15 cellular contexts compared by ENCODE assay signal in genomic region chr6:99093781-99094180, GRCh38.
A peak's percentile ranks its signal among the peaks of the same experiment; 100 is the strongest.
DNase-seq lines count a peak whose midpoint lies in the region; ATAC-seq and TF ChIP-seq lines count a peak whose summit lies in the region.
"Had no signal": no experiment of that assay in that cellular context is flagged by ENCODE, and none has a peak within 500 bp of the region (broad histone marks: within the 10 kb centered on the region; RNA-seq: fewer than 3 reads in every experiment).

No MANE protein-coding gene starts in this region.

- peaks cover 9% of the 10 kb centered on the region; the same call in 2 of the 3 replicates for H3K4me1 Mint-ChIP-seq in GM23338
- H3K4me1 Mint-ChIP-seq: activated naive CD4-positive, alpha-beta T cell treated with anti-CD3 and anti-CD28 coated beads, Interleukin-2, amount 50 U/mL, for 24 hours had no signal

- no peak for TF ChIP-seq CTCF in GM23338 (conservative IDR thresholded peaks at IDR 0.05; ENCODE audit: low read depth in 2 of 2)

- H3K27ac Mint-ChIP-seq in GM23338: no peak overlapping the region
- H3K27ac Mint-ChIP-seq: activated naive CD4-positive, alpha-beta T cell treated with anti-CD3 and anti-CD28 coated beads, Interleukin-2, amount 50 U/mL, for 24 hours; activated T-cell treated with anti-CD3 and anti-CD28 coated beads, Interleukin-2, amount 50 U/mL, for 72 hours had no signal

- H3K4me3 ChIP-seq in GM23338: no peak overlapping the region

- no peaks in the 10 kb centered on the region for H4K20me1 ChIP-seq in GM23338 (replicated peaks; ENCODE audit: insufficient read depth)

- no peak overlapping the region for H3K4me3 Mint-ChIP-seq in GM23338
- H3K4me3 Mint-ChIP-seq: activated naive CD4-positive, alpha-beta T cell treated with anti-CD3 and anti-CD28 coated beads, Interleukin-2, amount 50 U/mL, for 24 hours; activated T-cell treated with anti-CD3 and anti-CD28 coated beads, Interleukin-2, amount 50 U/mL, for 72 hours had no signal

- no peaks in the 10 kb centered on the region for H3K36me3 ChIP-seq in GM23338 (ENCODE audit: insufficient read depth)

- no peaks in the 10 kb centered on the region for H3K9me2 ChIP-seq in GM23338 (ENCODE audit: insufficient read depth)

- H3K27me3 Mint-ChIP-seq in GM23338 (ENCODE audit: insufficient read depth, low read depth, poor library complexity): peaks cover 4% of the 10 kb centered on the region

- peak overlapping the region; percentile 47; the same call in 1 of the 2 replicates for H2AFZ ChIP-seq in GM23338

- H3K9me3 Mint-ChIP-seq in GM23338: no peaks in the 10 kb centered on the region
- H3K9me3 Mint-ChIP-seq: activated naive CD4-positive, alpha-beta T cell treated with anti-CD3 and anti-CD28 coated beads, Interleukin-2, amount 50 U/mL, for 24 hours; activated T-cell treated with anti-CD3 and anti-CD28 coated beads, Interleukin-2, amount 50 U/mL, for 72 hours had no signal

- H3F3A ChIP-seq in GM23338 (replicated peaks; ENCODE audit: low read depth): no peaks in the 10 kb centered on the region

- no peak for DNase-seq in GM23338 (ENCODE audit: low spot score)
- peak; percentile 19 for DNase-seq in NCI-H1092 (lab: John Stamatoyannopoulos, UW)
- DNase-seq in NCI-H345 treated with DMSO at 0.1 percent for 48 hours (lab: John Stamatoyannopoulos, UW; ENCODE audit: unreplicated experiment): peak; percentile 86
- peak; percentile 78 for DNase-seq in left kidney (ENCODE audit: low read depth, low spot score)
- no peak for DNase-seq in activated gamma-delta T cell treated with Interleukin-2 at 50 U/mL for 16 hours
- DNase-seq in SIG-M5 treated with dmso at 0.1 percent for 504 hours (lab: John Stamatoyannopoulos, UW; ENCODE audit: unreplicated experiment): no peak
- DNase-seq: activated T-cell treated with anti-CD3 and anti-CD28 coated beads, Interleukin-2, amount 50 U/mL, for 72 hours; aorta; kidney; stimulated activated CD4-positive, alpha-beta T cell treated with anti-CD3 and anti-CD28 coated beads, Interleukin-15, amount 100 ng/mL, for 24 hours had no signal

- ATAC-seq in GM23338: no peak
- no peak for ATAC-seq in GM18873 (IDR thresholded peaks at IDR 0.05; ENCODE audit: low FRiP score, unreplicated experiment)
- ATAC-seq in HG03280 (IDR thresholded peaks at IDR 0.05; ENCODE audit: unreplicated experiment): no peak
- ATAC-seq: activated CD4-positive, CD25-positive, alpha-beta regulatory T cell treated with anti-CD3 and anti-CD28 coated beads, Interleukin-2, amount 50 U/mL, for 24 hours; activated T-cell treated with anti-CD3 and anti-CD28 coated beads, Interleukin-2, amount 50 U/mL, for 72 hours; sciatic nerve had no signal

- no peaks in the 10 kb centered on the region for H3K36me3 Mint-ChIP-seq in GM23338 (ENCODE audit: low read depth)
- H3K36me3 Mint-ChIP-seq: activated naive CD4-positive, alpha-beta T cell treated with anti-CD3 and anti-CD28 coated beads, Interleukin-2, amount 50 U/mL, for 24 hours had no signal

- H3K4me1 ChIP-seq in GM23338 (ENCODE audit: insufficient read depth): no peaks in the 10 kb centered on the region

- no peaks in the 10 kb centered on the region for H3K79me2 ChIP-seq in GM23338 (replicated peaks; ENCODE audit: insufficient read depth)

- no peak overlapping the region for H3K4me2 ChIP-seq in GM23338

- no peaks in the 10 kb centered on the region for H3K27me3 ChIP-seq in GM23338 (ENCODE audit: insufficient read depth)

- no peak overlapping the region for H3K27ac ChIP-seq in GM23338 (ENCODE audit: low read depth)

TF ChIP-seq in GM23338, 12 proteins besides CTCF, POLR2A, EP300 and RAD21:
- TF ChIP-seq, protein P1, sequence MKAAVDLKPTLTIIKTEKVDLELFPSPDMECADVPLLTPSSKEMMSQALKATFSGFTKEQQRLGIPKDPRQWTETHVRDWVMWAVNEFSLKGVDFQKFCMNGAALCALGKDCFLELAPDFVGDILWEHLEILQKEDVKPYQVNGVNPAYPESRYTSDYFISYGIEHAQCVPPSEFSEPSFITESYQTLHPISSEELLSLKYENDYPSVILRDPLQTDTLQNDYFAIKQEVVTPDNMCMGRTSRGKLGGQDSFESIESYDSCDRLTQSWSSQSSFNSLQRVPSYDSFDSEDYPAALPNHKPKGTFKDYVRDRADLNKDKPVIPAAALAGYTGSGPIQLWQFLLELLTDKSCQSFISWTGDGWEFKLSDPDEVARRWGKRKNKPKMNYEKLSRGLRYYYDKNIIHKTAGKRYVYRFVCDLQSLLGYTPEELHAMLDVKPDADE (IDR thresholded peaks at IDR 0.05): no peak
- TF ChIP-seq ZNF331 (CRISPR knock-in tag; IDR thresholded peaks at IDR 0.05; ENCODE audit: low read depth): no peak

Comparison
In these comparisons a context has a peak if more than half of its experiments do, and no peak if none do; other contexts are left out.
1. DNase-seq: peak in NCI-H1092 (single experiment), NCI-H345 treated with DMSO at 0.1 percent for 48 hours (single experiment) and left kidney (single experiment); none in GM23338 (single experiment), activated gamma-delta T cell treated with Interleukin-2 at 50 U/mL for 16 hours (single experiment) and SIG-M5 treated with dmso at 0.1 percent for 504 hours (single experiment).